Comparison of ENCODE assay signal across 8 cellular contexts in the genomic region with DNA sequence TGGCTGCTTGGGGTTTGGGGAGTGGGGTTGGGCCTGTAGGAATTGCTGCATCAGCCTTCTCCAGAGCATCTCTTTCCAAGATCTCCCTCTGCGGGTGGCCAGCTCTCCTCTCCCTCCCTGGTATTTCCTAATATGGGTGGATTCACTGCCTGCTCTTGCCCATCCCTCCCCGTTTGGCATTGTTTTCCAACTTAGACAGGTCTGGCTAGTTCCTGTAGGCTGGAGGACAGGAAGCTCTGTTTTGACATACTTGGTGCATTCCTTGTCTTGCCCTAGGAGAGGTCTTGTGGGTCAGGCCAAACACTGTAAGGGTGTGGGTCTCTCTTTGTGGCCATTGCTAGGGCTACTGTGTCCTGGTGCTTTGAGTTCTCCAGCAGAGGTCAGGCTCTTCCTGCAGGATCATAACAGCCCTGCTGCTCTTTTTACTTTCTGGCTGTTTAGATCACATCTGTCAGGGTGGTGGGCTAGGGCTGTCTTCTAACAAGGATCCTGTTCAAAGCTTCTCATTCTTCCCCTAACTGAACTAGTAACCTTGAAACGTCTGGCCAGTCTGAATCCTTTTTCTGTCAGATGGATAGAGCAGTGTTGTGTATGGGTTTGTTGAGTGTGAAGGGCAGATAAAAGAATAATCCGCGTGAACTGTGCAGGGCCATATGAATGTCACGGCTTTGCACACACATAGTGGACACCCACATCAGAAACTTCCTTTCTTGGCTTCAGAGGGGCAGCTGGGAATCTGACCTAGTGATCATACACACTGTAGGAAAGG. TPM values are rescaled to one million over a fixed set of nuclear protein-coding genes. Genes with fewer than 3 reads are reported as not detected.
DNase-seq lines count a peak whose midpoint lies in the region.

No MANE protein-coding gene starts in this region.

- H3K4me3 ChIP-seq in HUES64 (ENCODE audit: low read length) (no peak overlapping the region), mesendoderm (ENCODE audit: low read length) (no peak overlapping the region)

- H4K5ac ChIP-seq in mesendoderm (ENCODE audit: low read length) = no peak overlapping the region

- no peak overlapping the region for H3K23ac ChIP-seq in mesendoderm (ENCODE audit: low read length)

- H2BK5ac ChIP-seq in mesendoderm (ENCODE audit: low read length) = no peak overlapping the region

- 88% methylated on average over 6 of the region's 6 CpGs for WGBS in HUES64
- no CpG with 5 or more reads among the region's 6 CpGs for WGBS in mesendoderm (ENCODE audit: extremely low coverage, insufficient coverage, low lambda C conversion rate)

- H3K9ac ChIP-seq in HUES64 (ENCODE audit: low read depth, low read length) = peak overlapping the region; percentile 38; the same call in 1 of the 2 replicates
- H3K9ac ChIP-seq in mesendoderm (ENCODE audit: low read length) = no peak overlapping the region

- H3K4me1 ChIP-seq in HUES64 (ENCODE audit: insufficient read depth, low read length) (no peaks in the 10 kb centered on the region), mesendoderm (ENCODE audit: control insufficient read depth, low read depth, low read length) (no peaks in the 10 kb centered on the region)

- H3K36me3 ChIP-seq in HUES64 (ENCODE audit: insufficient read depth, low read length) (peaks cover 81% of the 10 kb centered on the region), mesendoderm (ENCODE audit: control insufficient read depth, insufficient read depth, low read length) (peaks cover 20% of the 10 kb centered on the region)

- H3K4ac ChIP-seq in mesendoderm (ENCODE audit: low read depth, low read length) = no peak overlapping the region

- H3K18ac ChIP-seq in mesendoderm (ENCODE audit: low read length) = no peak overlapping the region

- DNase-seq in A172 (ENCODE audit: low spot score) (peak; percentile 79), dedifferentiated amniotic fluid mesenchymal stem cell (ENCODE audit: extremely low spot score) (peak; percentile 22), mesendoderm (peak; percentile 99), amniotic stem cell (lab: John Stamatoyannopoulos, UW) (no peak), UCSD-AML1 (lab: John Stamatoyannopoulos, UW; ENCODE audit: unreplicated experiment) (no peak), NCI-H82 (lab: John Stamatoyannopoulos, UW) (no peak), GM19238 (ENCODE audit: insufficient read length, low spot score) (no peak)

- no peak overlapping the region for H2BK15ac ChIP-seq in mesendoderm (replicated peaks; ENCODE audit: low read depth)

- H4K8ac ChIP-seq in mesendoderm (ENCODE audit: low read depth, low read length) = no peak overlapping the region

- no peak overlapping the region for H3K4me2 ChIP-seq in mesendoderm (ENCODE audit: low read length)

- H3K27me3 ChIP-seq in HUES64 (ENCODE audit: insufficient read depth, low read length) (no peaks in the 10 kb centered on the region), mesendoderm (ENCODE audit: insufficient read depth, low read length, poor library complexity) (no peaks in the 10 kb centered on the region)

- peak overlapping the region; percentile 6 for H3K56ac ChIP-seq in mesendoderm (ENCODE audit: low read length)

- H3K27ac ChIP-seq in HUES64 (ENCODE audit: low read depth, low read length) (peak overlapping the region; percentile 44), mesendoderm (ENCODE audit: low read depth, low read length) (peak overlapping the region; percentile 75)

- H3K79me2 ChIP-seq in mesendoderm (ENCODE audit: control insufficient read depth, insufficient read depth, low read length) = peaks cover 2% of the 10 kb centered on the region

- H3K9me3 ChIP-seq in HUES64 (ENCODE audit: insufficient read depth, low read depth, low read length) = no peaks in the 10 kb centered on the region

- no peak overlapping the region for H2AK5ac ChIP-seq in mesendoderm (ENCODE audit: low read length)

- H2BK120ac ChIP-seq in mesendoderm (ENCODE audit: low read depth, low read length) = no peak overlapping the region

- peaks cover 3% of the 10 kb centered on the region for H3K79me1 ChIP-seq in mesendoderm (ENCODE audit: low read length)

RNA-seq across cellular contexts. Expression of a gene that starts 18.3 kb away (rescaled TPM):
- total RNA-seq in A172 (2014; rRNA removed; shearing (Covaris generic)) = 40.3 and 45.6 TPM in 2 replicates
- 20.0 TPM for polyA plus RNA-seq in HUES64 (2013, experiment 1 of 2)
- polyA plus RNA-seq in HUES64 (2013, experiment 2 of 2) = 22.1 TPM
- polyA plus RNA-seq in mesendoderm (2013, experiment 1 of 2) = 24.9 TPM
- 25.2 TPM for polyA plus RNA-seq in mesendoderm (2013, experiment 2 of 2)

RNA-seq across cellular contexts. Expression of a gene that starts 38.6 kb away (rescaled TPM):
- 161 and 170 TPM in 2 replicates for total RNA-seq in A172 (2014; rRNA removed; shearing (Covaris generic))
- polyA plus RNA-seq in HUES64 (2013, experiment 1 of 2) = 346 TPM
- polyA plus RNA-seq in HUES64 (2013, experiment 2 of 2) = 404 TPM
- polyA plus RNA-seq in mesendoderm (2013, experiment 1 of 2) = 600 TPM
- 594 TPM for polyA plus RNA-seq in mesendoderm (2013, experiment 2 of 2)

RNA-seq across cellular contexts. Expression of a gene that starts 43.7 kb away (rescaled TPM):
- 22.4 and 30.5 TPM in 2 replicates for total RNA-seq in A172 (2014; rRNA removed; shearing (Covaris generic))
- polyA plus RNA-seq in HUES64 (2013, experiment 1 of 2) = 10.6 TPM
- 10.8 TPM for polyA plus RNA-seq in HUES64 (2013, experiment 2 of 2)
- polyA plus RNA-seq in mesendoderm (2013, experiment 1 of 2) = 8.0 TPM
- 9.1 TPM for polyA plus RNA-seq in mesendoderm (2013, experiment 2 of 2)

Comparison
In these comparisons a context has a peak if more than half of its experiments do, and no peak if none do; other contexts are left out.
1. DNase-seq: peak in A172 (single experiment), dedifferentiated amniotic fluid mesenchymal stem cell (single experiment) and mesendoderm (single experiment); none in amniotic stem cell (single experiment), UCSD-AML1 (single experiment), NCI-H82 (single experiment) and GM19238 (single experiment).